In the genomic region with DNA sequence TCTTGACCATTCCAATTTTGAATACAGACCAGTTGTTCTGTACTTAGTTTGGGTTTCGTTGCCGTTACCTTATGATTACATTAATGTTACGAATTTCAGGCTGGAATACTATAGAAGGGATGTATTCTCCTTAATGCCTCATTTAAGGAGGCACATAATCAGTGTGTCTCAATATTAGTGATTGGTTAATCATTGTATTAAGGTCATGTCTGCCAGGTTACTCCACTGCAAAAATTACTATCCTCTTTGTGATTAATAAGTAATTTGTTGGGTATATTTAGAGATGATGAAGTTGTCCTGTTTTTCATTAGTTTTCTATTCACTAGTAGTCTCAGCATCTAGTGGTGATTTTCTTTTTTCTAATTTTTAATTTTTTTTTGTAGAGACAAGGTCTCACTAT, we compare ENCODE assay signal across 19 cellular contexts.
A peak's percentile ranks its signal among the peaks of the same experiment; 100 is the strongest.
DNase-seq lines count a peak whose midpoint lies in the region; ATAC-seq and TF ChIP-seq lines count a peak whose summit lies in the region.
"Had no signal": no experiment of that assay in that cellular context is flagged by ENCODE, and none has a peak within 500 bp of the region (broad histone marks: within the 10 kb centered on the region; RNA-seq: fewer than 3 reads in every experiment).

No MANE protein-coding gene starts in this region.

- ATAC-seq in CD8-positive, alpha-beta T cell = no peak
- no peak for ATAC-seq in natural killer cell

- H3K9ac ChIP-seq in HUES6 (ENCODE audit: low read length) = no peak overlapping the region
- H3K9ac ChIP-seq: neural progenitor cell had no signal

- intact Hi-C loops in CD8-positive, alpha-beta T cell (cut with DNase I, micrococcal nuclease) = loop anchor here (5.0 kb wide), 3 partner anchors 111 to 256 kb away; a partner anchor contains a TSS
- intact Hi-C loops in natural killer cell (cut with micrococcal nuclease) = no loop called here

- no peak overlapping the region for H3K4me3 ChIP-seq in CD8-positive, alpha-beta T cell (ENCODE audit: low read depth, low read length)
- no peak overlapping the region for H3K4me3 ChIP-seq in HUES6 (ENCODE audit: low read depth, low read length)
- H3K4me3 ChIP-seq: lung, neural progenitor cell, suprapubic skin had no signal

- peaks cover 20% of the 10 kb centered on the region for H3K36me3 Mint-ChIP-seq in CD8-positive, alpha-beta T cell
- H3K36me3 Mint-ChIP-seq in activated naive CD8-positive, alpha-beta T cell = peaks cover 6% of the 10 kb centered on the region
- H3K36me3 Mint-ChIP-seq in natural killer cell = peaks cover 7% of the 10 kb centered on the region

- peaks cover 14% of the 10 kb centered on the region for H3K4me1 ChIP-seq in CD8-positive, alpha-beta T cell (ENCODE audit: insufficient read depth, low read length)
- peaks cover 10% of the 10 kb centered on the region; the same call in 1 of the 2 replicates for H3K4me1 ChIP-seq in HUES6 (ENCODE audit: control insufficient read depth, insufficient read depth, low read length)

- TF ChIP-seq CTCF in CD8-positive, alpha-beta T cell (IDR thresholded peaks at IDR 0.05) = no peak
- no peak for TF ChIP-seq CTCF in natural killer cell (IDR thresholded peaks at IDR 0.05)

- H3K4me1 Mint-ChIP-seq in CD8-positive, alpha-beta T cell (ENCODE audit: low read depth) = peaks cover 29% of the 10 kb centered on the region
- H3K4me1 Mint-ChIP-seq in activated naive CD8-positive, alpha-beta T cell (ENCODE audit: low read depth) = peaks cover 30% of the 10 kb centered on the region
- peaks cover 18 to 28% of the 10 kb centered on the region in 2 donors for H3K4me1 Mint-ChIP-seq in natural killer cell

- no peaks in the 10 kb centered on the region for H3K9me3 ChIP-seq in CD8-positive, alpha-beta T cell (ENCODE audit: low read length)
- H3K9me3 ChIP-seq in HUES6 (ENCODE audit: control insufficient read depth, insufficient read depth, low read depth, low read length) = no peaks in the 10 kb centered on the region
- H3K9me3 ChIP-seq: BE2C, suprapubic skin had no signal

- CTCF ChIA-PET in CD8-positive, alpha-beta T cell (lab: Charles Lee) = no interaction called here

- H3K4me3 Mint-ChIP-seq in CD8-positive, alpha-beta T cell = no peak overlapping the region
- peak overlapping the region; percentile 25 for H3K4me3 Mint-ChIP-seq in activated naive CD8-positive, alpha-beta T cell
- peak overlapping the region; percentile 14 for H3K4me3 Mint-ChIP-seq in natural killer cell
- H3K4me3 Mint-ChIP-seq: neural progenitor cell had no signal

- H3K36me3 ChIP-seq in CD8-positive, alpha-beta T cell (ENCODE audit: insufficient read depth, low read length) = no peaks in the 10 kb centered on the region
- H3K36me3 ChIP-seq in HUES6 (ENCODE audit: control insufficient read depth, insufficient read depth, low read length) = no peaks in the 10 kb centered on the region
- H3K36me3 ChIP-seq: BE2C, neural progenitor cell, suprapubic skin had no signal

- H3K27ac ChIP-seq in CD8-positive, alpha-beta T cell (ENCODE audit: low read depth, low read length) = no peak overlapping the region
- H3K27ac ChIP-seq in HUES6 (ENCODE audit: low read depth, low read length) = peak overlapping the region; percentile 18; the same call in 1 of the 2 replicates
- H3K27ac ChIP-seq: neural progenitor cell, suprapubic skin had no signal

- H3K27ac Mint-ChIP-seq in CD8-positive, alpha-beta T cell = peak overlapping the region; percentile 96
- H3K27ac Mint-ChIP-seq in activated naive CD8-positive, alpha-beta T cell = peak overlapping the region; percentile 94
- peak overlapping the region; percentile 90 to 93 for H3K27ac Mint-ChIP-seq in natural killer cell
- H3K27ac Mint-ChIP-seq: neural progenitor cell had no signal

- no peaks in the 10 kb centered on the region for H3K9me3 Mint-ChIP-seq in CD8-positive, alpha-beta T cell
- H3K9me3 Mint-ChIP-seq in activated naive CD8-positive, alpha-beta T cell (ENCODE audit: low read depth) = no peaks in the 10 kb centered on the region
- no peaks in the 10 kb centered on the region for H3K9me3 Mint-ChIP-seq in natural killer cell
- H3K9me3 Mint-ChIP-seq: neural progenitor cell had no signal

- DNase-seq in CD8-positive, alpha-beta T cell = no peak
- DNase-seq in natural killer cell (no peak), mucosa of gallbladder (ENCODE audit: low spot score) (no peak), NCI-H146 (lab: John Stamatoyannopoulos, UW) (no peak), NCI-H226 (no peak), DMS53 (lab: John Stamatoyannopoulos, UW) (no peak)
- DNase-seq: BE2C; central memory CD4-positive, alpha-beta T cell; DMS79; KBM-7; NCI-H1105 treated with DMSO at 0.1 percent for 48 hours; NCI-H2227 treated with DMSO at 0.1 percent for 48 hours; retina; SHP77 had no signal

- POLR2A ChIA-PET in CD8-positive, alpha-beta T cell (lab: Charles Lee) = interaction anchor here (1.7 to 2.5 kb wide), 2 partner anchors 12 to 66 kb away, joined by 6 to 11 read pairs; a partner anchor contains a TSS

- no peaks in the 10 kb centered on the region for H3K27me3 ChIP-seq in CD8-positive, alpha-beta T cell (ENCODE audit: insufficient read depth, low read length)
- H3K27me3 ChIP-seq in HUES6 (ENCODE audit: control insufficient read depth, insufficient read depth, low read length) = no peaks in the 10 kb centered on the region
- H3K27me3 ChIP-seq: BE2C, neural progenitor cell, suprapubic skin had no signal

- no peaks in the 10 kb centered on the region for H3K27me3 Mint-ChIP-seq in CD8-positive, alpha-beta T cell (ENCODE audit: low read depth)
- no peaks in the 10 kb centered on the region for H3K27me3 Mint-ChIP-seq in activated naive CD8-positive, alpha-beta T cell
- H3K27me3 Mint-ChIP-seq in natural killer cell (ENCODE audit: low read depth in 2 of 2) = no peaks in the 10 kb centered on the region
